1 cellular context compared by ENCODE assay signal in the genomic region with DNA sequence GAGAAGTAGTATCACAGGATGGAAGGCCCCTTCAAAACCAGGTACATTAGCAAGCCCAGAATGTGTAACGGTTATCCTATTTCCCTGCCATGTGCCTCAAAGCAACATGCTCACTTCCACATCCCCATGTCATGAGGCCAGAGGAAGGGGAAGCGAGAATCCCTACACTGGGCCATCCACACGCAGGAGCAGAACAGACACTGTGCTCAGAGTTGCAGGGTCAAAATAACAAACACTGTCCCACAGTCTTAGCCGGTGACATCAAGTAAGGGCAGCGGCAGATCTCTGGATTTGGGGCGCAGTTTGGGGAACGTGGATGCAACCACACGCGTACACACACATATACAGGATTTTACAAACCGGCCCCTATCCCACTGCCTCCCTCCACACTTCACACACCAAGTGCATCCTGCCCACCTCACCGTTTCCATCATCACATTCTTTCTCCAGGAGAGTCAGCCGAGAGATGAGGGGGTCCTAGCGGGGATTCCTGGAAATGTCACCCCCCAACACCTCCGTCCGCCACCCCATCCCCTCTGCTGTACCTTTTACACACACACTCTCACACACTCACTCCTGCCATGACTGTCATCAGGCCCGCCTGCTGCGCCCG.
A peak's percentile ranks its signal among the peaks of the same experiment; 100 is the strongest.
TF ChIP-seq lines count a peak whose summit lies in the region.

No MANE protein-coding gene starts in this region.

TF ChIP-seq in endothelial cell of umbilical vein, 7 proteins besides CTCF, POLR2A, EP300 and RAD21:
- TF ChIP-seq EZH2 (IDR thresholded peaks at IDR 0.05; ENCODE audit: borderline replicate concordance, low read depth, low read length, severe bottlenecking) = peak; percentile 35
- TF ChIP-seq JUN (IDR thresholded peaks at IDR 0.05; ENCODE audit: borderline replicate concordance, insufficient read depth, insufficient read length, low read depth) = no peak
